8 cellular contexts compared by ENCODE assay signal in the genomic region with DNA sequence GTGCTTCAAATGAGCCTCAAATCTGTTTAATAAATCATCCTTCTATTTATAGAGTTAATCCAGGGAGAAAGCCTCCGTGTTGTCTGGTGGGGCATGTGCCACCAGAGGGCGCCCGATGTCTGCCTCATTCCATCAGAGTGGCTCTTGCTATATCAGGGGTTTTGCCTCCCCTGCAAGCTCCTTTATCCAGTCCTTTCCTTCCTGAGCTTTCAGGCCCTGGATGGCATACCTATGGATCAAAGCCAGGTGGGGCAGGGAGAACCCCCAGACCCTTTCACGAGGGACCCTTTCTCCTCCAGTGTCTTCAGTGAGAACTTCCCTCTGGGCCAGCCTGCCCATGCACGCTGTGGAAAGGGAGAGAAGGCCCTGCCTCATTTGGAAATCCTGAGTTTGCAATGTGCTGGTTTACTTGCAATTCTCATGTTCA. TPM values are rescaled to one million over a fixed set of nuclear protein-coding genes. Genes with fewer than 3 reads are reported as not detected.
DNase-seq lines count a peak whose midpoint lies in the region; ATAC-seq and TF ChIP-seq lines count a peak whose summit lies in the region.

No MANE protein-coding gene starts in this region.

- H3K4me1 Mint-ChIP-seq in activated T-cell treated with anti-CD3 and anti-CD28 coated beads, Interleukin-2, amount 50 U/mL, for 72 hours (ENCODE audit: low read depth), result no peaks in the 10 kb centered on the region
- peaks cover 65% of the 10 kb centered on the region for H3K4me1 Mint-ChIP-seq in nephron progenitor cell

- peaks cover 3% of the 10 kb centered on the region; the same call in 1 of the 2 replicates for H3K4me1 ChIP-seq in Panc1 (ENCODE audit: control insufficient read depth, insufficient read depth, low read length)

- H3K9me3 ChIP-seq in Panc1 (ENCODE audit: control insufficient read depth, insufficient read depth, low read depth, low read length), result no peaks in the 10 kb centered on the region

- no peaks in the 10 kb centered on the region for H3K36me3 Mint-ChIP-seq in activated T-cell treated with anti-CD3 and anti-CD28 coated beads, Interleukin-2, amount 50 U/mL, for 72 hours (ENCODE audit: insufficient read depth in 2 of 2)
- H3K36me3 Mint-ChIP-seq in nephron progenitor cell (ENCODE audit: low read depth), result no peaks in the 10 kb centered on the region

- peak; percentile 95 for TF ChIP-seq CTCF in Panc1 (IDR thresholded peaks at IDR 0.05)
- TF ChIP-seq CTCF in nephron progenitor cell (IDR thresholded peaks at IDR 0.05), result peak; percentile 95

- peak; percentile 90 for ATAC-seq in GM21515 (IDR thresholded peaks at IDR 0.05; ENCODE audit: unreplicated experiment)
- peak; percentile 95 for ATAC-seq in Panc1
- ATAC-seq in activated T-cell treated with anti-CD3 and anti-CD28 coated beads, Interleukin-2, amount 50 U/mL, for 72 hours (replicated peaks in 1 of 2), result peak; percentile 75 to 78

- no peak overlapping the region for H3K4me3 Mint-ChIP-seq in activated T-cell treated with anti-CD3 and anti-CD28 coated beads, Interleukin-2, amount 50 U/mL, for 72 hours
- no peak overlapping the region for H3K4me3 Mint-ChIP-seq in nephron progenitor cell

- no peaks in the 10 kb centered on the region for H3K36me3 ChIP-seq in Panc1 (ENCODE audit: control insufficient read depth, insufficient read depth, low read length)

- POLR2A ChIA-PET in Panc1 (lab: Charles Lee), result no interaction called here

- no peaks in the 10 kb centered on the region; the same call in 1 of the 2 replicates for H3K27me3 ChIP-seq in Panc1 (ENCODE audit: control insufficient read depth, insufficient read depth, low read length)

- CTCF ChIA-PET in Panc1 (lab: Charles Lee), result interaction anchor here (0.6 kb wide), 1 partner anchor 59 kb away, joined by 4 read pairs; no protein-coding TSS in a partner anchor

- no peak overlapping the region for H3K27ac Mint-ChIP-seq in activated T-cell treated with anti-CD3 and anti-CD28 coated beads, Interleukin-2, amount 50 U/mL, for 72 hours
- no peak overlapping the region for H3K27ac Mint-ChIP-seq in nephron progenitor cell

- peaks cover 29% of the 10 kb centered on the region for H3K27me3 Mint-ChIP-seq in activated T-cell treated with anti-CD3 and anti-CD28 coated beads, Interleukin-2, amount 50 U/mL, for 72 hours (ENCODE audit: low read depth)
- H3K27me3 Mint-ChIP-seq in nephron progenitor cell (ENCODE audit: low read depth, poor library complexity), result peaks cover 3% of the 10 kb centered on the region

- BruUV-seq in Panc1 (replicated peaks; lab: Mats Ljungman, UMichigan), result no TSS peak

- no peak overlapping the region for H3K4me3 ChIP-seq in Jurkat, Clone E6-1 (ENCODE audit: low read length)
- no peak overlapping the region; a peak in 1 of 4 replicates for H3K4me3 ChIP-seq in Panc1 (ENCODE audit: low read depth in 2 of 2, low read length in 2 of 2)

- H3K27ac ChIP-seq in Panc1 (ENCODE audit: low read length), result no peak overlapping the region

- in situ Hi-C loops in Panc1 (cut with HindIII; ENCODE audit: low pct_unique_long_range_greater_than_20kb, low sequenced_read_pairs), result no loop called here

- intact Hi-C loops in Panc1 (cut with micrococcal nuclease; ENCODE audit: unreplicated experiment), result loop anchor here (2.0 to 5.0 kb wide), 3 partner anchors 232 to 1342 kb away; no protein-coding TSS in a partner anchor

- no peaks in the 10 kb centered on the region for H3K9me3 Mint-ChIP-seq in activated T-cell treated with anti-CD3 and anti-CD28 coated beads, Interleukin-2, amount 50 U/mL, for 72 hours
- H3K9me3 Mint-ChIP-seq in nephron progenitor cell, result no peaks in the 10 kb centered on the region

- DNase-seq in DMS114 treated with DMSO at 0.1 percent for 48 hours (lab: John Stamatoyannopoulos, UW; ENCODE audit: unreplicated experiment) (peak; percentile 43), Panc1 (ENCODE audit: low read depth, low spot score) (peak; percentile 50), fibroblast of peridontal ligament (ENCODE audit: extremely low read depth) (peak; percentile 87), nephron progenitor cell (peak; percentile 90)
- DNase-seq in Jurkat, Clone E6-1 (ENCODE audit: low read depth, low spot score), result peak; percentile 31
- peak; percentile 69 to 76 for DNase-seq in activated T-cell treated with anti-CD3 and anti-CD28 coated beads, Interleukin-2, amount 50 U/mL, for 72 hours
- peak; percentile 59 for DNase-seq in stimulated activated naive CD4-positive, alpha-beta T cell treated with Interleukin-2 at 50 U/mL for 16 hours (lab: John Stamatoyannopoulos, UW)

RNA-seq across cellular contexts. Expression of a gene that starts 39.8 kb away (rescaled TPM):
- 23.3 TPM for polyA plus RNA-seq in Jurkat, Clone E6-1 (2012; ENCODE audit: insufficient read depth, insufficient read length)
- 15.4 TPM for total RNA-seq in Panc1 (2021; ENCODE audit: unreplicated experiment)
- 14.5 TPM for polyA plus RNA-seq in Panc1 (2012; ENCODE audit: insufficient read length)
- total RNA-seq in activated T-cell treated with anti-CD3 and anti-CD28 coated beads, Interleukin-2, amount 50 U/mL, for 72 hours, result 10 to 100 TPM; 20.0 to 23.2 TPM

Comparison
In these comparisons a context has a peak if more than half of its experiments do, and no peak if none do; other contexts are left out.
1. DNase-seq: peak in every context shown above with its lines; median percentile 90 in nephron progenitor cell; 87 in fibroblast of peridontal ligament; 72 in activated T-cell treated with anti-CD3 and anti-CD28 coated beads, Interleukin-2, amount 50 U/mL, for 72 hours; 59 in stimulated activated naive CD4-positive, alpha-beta T cell treated with Interleukin-2 at 50 U/mL for 16 hours; 50 in Panc1; 43 in DMS114 treated with DMSO at 0.1 percent for 48 hours; 31 in Jurkat, Clone E6-1.